Comparison of ENCODE assay signal across 1 cellular context in the genomic region with DNA sequence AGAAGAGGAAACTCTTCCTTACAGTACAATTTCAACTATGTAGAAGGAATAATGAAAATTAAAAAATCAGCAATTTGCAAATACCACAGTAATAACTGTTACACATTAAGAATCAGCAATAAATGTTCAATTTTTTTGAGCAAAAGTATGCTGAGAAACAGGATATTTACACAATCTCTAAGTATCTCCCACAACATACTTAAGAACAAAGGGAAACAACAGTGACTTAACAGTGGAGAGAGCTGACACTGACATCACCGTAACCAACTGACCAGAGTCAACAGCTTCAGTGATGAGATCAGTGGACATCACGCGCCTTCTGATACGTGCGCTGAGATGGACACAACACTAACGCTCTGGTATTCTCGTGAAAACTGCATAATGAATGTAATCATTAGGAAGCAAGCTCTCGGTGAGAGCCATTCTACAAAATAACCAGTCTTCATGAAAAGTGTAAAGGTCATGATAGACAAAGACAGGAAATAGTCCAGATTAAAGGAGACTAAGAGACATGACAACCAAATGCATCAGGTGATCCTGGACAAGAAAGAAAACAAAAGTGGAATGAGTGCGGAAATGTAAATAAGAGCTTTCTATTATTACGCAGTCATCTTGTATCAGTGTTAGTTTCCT.
TF ChIP-seq lines count a peak whose summit lies in the region.

No MANE protein-coding gene starts in this region.

TF ChIP-seq in K562, 482 proteins besides CTCF, POLR2A, EP300 and RAD21 (continued from another document and continues in another):
- TF ChIP-seq, protein P1, sequence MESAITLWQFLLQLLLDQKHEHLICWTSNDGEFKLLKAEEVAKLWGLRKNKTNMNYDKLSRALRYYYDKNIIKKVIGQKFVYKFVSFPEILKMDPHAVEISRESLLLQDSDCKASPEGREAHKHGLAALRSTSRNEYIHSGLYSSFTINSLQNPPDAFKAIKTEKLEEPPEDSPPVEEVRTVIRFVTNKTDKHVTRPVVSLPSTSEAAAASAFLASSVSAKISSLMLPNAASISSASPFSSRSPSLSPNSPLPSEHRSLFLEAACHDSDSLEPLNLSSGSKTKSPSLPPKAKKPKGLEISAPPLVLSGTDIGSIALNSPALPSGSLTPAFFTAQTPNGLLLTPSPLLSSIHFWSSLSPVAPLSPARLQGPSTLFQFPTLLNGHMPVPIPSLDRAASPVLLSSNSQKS (CRISPR knock-in tag; IDR thresholded peaks at IDR 0.05) = no peak
- TF ChIP-seq, protein P2, sequence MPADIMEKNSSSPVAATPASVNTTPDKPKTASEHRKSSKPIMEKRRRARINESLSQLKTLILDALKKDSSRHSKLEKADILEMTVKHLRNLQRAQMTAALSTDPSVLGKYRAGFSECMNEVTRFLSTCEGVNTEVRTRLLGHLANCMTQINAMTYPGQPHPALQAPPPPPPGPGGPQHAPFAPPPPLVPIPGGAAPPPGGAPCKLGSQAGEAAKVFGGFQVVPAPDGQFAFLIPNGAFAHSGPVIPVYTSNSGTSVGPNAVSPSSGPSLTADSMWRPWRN (IDR thresholded peaks at IDR 0.05; ENCODE audit: low read depth) = no peak
- TF ChIP-seq FUS (optimal IDR thresholded peaks at IDR 0.05; ENCODE audit: low read depth, low read length) = no peak
- peak; percentile 94 for TF ChIP-seq JUND (IDR thresholded peaks at IDR 0.05; ENCODE audit: borderline replicate concordance, low read depth, low read length)
- peak; percentile 97; the same call in 2 of the 3 replicates for TF ChIP-seq JUND (tag; IDR thresholded peaks at IDR 0.05; ENCODE audit: borderline replicate concordance, low read depth, low read length)
- 0 out of 2 replicates have a peak, but pooled peaks have one; percentile 30 for TF ChIP-seq PTRF (tag; IDR thresholded peaks at IDR 0.05)
- peak; percentile 67 for TF ChIP-seq RAD51 (IDR thresholded peaks at IDR 0.05; ENCODE audit: borderline replicate concordance, low read depth)
- TF ChIP-seq, protein P3, sequence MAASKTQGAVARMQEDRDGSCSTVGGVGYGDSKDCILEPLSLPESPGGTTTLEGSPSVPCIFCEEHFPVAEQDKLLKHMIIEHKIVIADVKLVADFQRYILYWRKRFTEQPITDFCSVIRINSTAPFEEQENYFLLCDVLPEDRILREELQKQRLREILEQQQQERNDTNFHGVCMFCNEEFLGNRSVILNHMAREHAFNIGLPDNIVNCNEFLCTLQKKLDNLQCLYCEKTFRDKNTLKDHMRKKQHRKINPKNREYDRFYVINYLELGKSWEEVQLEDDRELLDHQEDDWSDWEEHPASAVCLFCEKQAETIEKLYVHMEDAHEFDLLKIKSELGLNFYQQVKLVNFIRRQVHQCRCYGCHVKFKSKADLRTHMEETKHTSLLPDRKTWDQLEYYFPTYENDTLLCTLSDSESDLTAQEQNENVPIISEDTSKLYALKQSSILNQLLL (CRISPR knock-in tag; IDR thresholded peaks at IDR 0.05; ENCODE audit: borderline replicate concordance) = no peak
- TF ChIP-seq POLR2H (tag; IDR thresholded peaks at IDR 0.05; ENCODE audit: low read depth) = peak; percentile 58
- TF ChIP-seq, protein P4, sequence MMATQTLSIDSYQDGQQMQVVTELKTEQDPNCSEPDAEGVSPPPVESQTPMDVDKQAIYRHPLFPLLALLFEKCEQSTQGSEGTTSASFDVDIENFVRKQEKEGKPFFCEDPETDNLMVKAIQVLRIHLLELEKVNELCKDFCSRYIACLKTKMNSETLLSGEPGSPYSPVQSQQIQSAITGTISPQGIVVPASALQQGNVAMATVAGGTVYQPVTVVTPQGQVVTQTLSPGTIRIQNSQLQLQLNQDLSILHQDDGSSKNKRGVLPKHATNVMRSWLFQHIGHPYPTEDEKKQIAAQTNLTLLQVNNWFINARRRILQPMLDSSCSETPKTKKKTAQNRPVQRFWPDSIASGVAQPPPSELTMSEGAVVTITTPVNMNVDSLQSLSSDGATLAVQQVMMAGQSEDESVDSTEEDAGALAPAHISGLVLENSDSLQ (IDR thresholded peaks at IDR 0.05) = peak; percentile 89
- peak; percentile 50; the same call in 1 of the 2 replicates for TF ChIP-seq ZNF766 (CRISPR knock-in tag; conservative IDR thresholded peaks at IDR 0.05)
- TF ChIP-seq ETS2 (tag; IDR thresholded peaks at IDR 0.05; ENCODE audit: borderline replicate concordance, poor library complexity, severe bottlenecking) = no peak
- TF ChIP-seq MIER1 (IDR thresholded peaks at IDR 0.05; ENCODE audit: low read depth) = no peak
- TF ChIP-seq FOXP1 (CRISPR knock-in tag; IDR thresholded peaks at IDR 0.05) = no peak
- TF ChIP-seq ZNF165 (CRISPR knock-in tag; IDR thresholded peaks at IDR 0.05; ENCODE audit: borderline replicate concordance) = no peak
- TF ChIP-seq POLR2AphosphoS2 (IDR thresholded peaks at IDR 0.05; ENCODE audit: low read length) = no peak
- no peak for TF ChIP-seq ZNF324 (CRISPR knock-in tag; IDR thresholded peaks at IDR 0.05)
- no peak for TF ChIP-seq ZNF263 (CRISPR knock-in tag; IDR thresholded peaks at IDR 0.05; ENCODE audit: borderline replicate concordance)
- TF ChIP-seq, protein P5, sequence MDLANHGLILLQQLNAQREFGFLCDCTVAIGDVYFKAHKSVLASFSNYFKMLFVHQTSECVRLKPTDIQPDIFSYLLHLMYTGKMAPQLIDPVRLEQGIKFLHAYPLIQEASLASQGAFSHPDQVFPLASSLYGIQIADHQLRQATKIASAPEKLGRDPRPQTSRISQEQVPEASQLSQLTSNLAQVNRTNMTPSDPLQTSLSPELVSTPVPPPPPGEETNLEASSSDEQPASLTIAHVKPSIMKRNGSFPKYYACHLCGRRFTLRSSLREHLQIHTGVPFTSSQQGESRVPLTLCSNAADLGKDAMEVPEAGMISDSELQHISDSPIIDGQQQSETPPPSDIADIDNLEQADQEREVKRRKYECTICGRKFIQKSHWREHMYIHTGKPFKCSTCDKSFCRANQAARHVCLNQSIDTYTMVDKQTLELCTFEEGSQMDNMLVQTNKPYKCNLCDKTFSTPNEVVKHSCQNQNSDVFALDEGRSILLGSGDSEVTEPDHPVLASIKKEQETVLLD (IDR thresholded peaks at IDR 0.05) = no peak; the same call in 1 of the 2 replicates
- TF ChIP-seq, protein P6, sequence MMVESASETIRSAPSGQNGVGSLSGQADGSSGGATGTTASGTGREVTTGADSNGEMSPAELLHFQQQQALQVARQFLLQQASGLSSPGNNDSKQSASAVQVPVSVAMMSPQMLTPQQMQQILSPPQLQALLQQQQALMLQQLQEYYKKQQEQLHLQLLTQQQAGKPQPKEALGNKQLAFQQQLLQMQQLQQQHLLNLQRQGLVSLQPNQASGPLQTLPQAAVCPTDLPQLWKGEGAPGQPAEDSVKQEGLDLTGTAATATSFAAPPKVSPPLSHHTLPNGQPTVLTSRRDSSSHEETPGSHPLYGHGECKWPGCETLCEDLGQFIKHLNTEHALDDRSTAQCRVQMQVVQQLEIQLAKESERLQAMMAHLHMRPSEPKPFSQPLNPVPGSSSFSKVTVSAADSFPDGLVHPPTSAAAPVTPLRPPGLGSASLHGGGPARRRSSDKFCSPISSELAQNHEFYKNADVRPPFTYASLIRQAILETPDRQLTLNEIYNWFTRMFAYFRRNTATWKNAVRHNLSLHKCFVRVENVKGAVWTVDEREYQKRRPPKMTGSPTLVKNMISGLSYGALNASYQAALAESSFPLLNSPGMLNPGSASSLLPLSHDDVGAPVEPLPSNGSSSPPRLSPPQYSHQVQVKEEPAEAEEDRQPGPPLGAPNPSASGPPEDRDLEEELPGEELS (CRISPR knock-in tag; IDR thresholded peaks at IDR 0.05; ENCODE audit: borderline replicate concordance) = no peak
- TF ChIP-seq ZNF354B (CRISPR knock-in tag; IDR thresholded peaks at IDR 0.05) = peak; percentile 39; the same call in 1 of the 2 replicates
- TF ChIP-seq TCF7 (IDR thresholded peaks at IDR 0.05; ENCODE audit: borderline replicate concordance) = no peak
- TF ChIP-seq, protein P7, sequence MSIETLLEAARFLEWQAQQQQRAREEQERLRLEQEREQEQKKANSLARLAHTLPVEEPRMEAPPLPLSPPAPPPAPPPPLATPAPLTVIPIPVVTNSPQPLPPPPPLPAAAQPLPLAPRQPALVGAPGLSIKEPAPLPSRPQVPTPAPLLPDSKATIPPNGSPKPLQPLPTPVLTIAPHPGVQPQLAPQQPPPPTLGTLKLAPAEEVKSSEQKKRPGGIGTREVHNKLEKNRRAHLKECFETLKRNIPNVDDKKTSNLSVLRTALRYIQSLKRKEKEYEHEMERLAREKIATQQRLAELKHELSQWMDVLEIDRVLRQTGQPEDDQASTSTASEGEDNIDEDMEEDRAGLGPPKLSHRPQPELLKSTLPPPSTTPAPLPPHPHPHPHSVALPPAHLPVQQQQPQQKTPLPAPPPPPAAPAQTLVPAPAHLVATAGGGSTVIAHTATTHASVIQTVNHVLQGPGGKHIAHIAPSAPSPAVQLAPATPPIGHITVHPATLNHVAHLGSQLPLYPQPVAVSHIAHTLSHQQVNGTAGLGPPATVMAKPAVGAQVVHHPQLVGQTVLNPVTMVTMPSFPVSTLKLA (conservative IDR thresholded peaks at IDR 0.05) = peak; percentile 57 to 83; a peak in 3 of 4 replicates
- TF ChIP-seq, protein P8, sequence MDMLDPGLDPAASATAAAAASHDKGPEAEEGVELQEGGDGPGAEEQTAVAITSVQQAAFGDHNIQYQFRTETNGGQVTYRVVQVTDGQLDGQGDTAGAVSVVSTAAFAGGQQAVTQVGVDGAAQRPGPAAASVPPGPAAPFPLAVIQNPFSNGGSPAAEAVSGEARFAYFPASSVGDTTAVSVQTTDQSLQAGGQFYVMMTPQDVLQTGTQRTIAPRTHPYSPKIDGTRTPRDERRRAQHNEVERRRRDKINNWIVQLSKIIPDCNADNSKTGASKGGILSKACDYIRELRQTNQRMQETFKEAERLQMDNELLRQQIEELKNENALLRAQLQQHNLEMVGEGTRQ (CRISPR knock-in tag; IDR thresholded peaks at IDR 0.05) = no peak
- TF ChIP-seq LCOR (CRISPR knock-in tag; IDR thresholded peaks at IDR 0.05) = peak; percentile 66; the same call in 1 of the 2 replicates
- peak in 1 of 2 experiments; percentile 78; a peak in 2 of 4 replicates for TF ChIP-seq TEAD1 (CRISPR knock-in tag; IDR thresholded peaks at IDR 0.05)
- TF ChIP-seq, protein P9, sequence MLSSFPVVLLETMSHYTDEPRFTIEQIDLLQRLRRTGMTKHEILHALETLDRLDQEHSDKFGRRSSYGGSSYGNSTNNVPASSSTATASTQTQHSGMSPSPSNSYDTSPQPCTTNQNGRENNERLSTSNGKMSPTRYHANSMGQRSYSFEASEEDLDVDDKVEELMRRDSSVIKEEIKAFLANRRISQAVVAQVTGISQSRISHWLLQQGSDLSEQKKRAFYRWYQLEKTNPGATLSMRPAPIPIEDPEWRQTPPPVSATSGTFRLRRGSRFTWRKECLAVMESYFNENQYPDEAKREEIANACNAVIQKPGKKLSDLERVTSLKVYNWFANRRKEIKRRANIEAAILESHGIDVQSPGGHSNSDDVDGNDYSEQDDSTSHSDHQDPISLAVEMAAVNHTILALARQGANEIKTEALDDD (IDR thresholded peaks at IDR 0.05) = peak; percentile 87
- TF ChIP-seq, protein P10, sequence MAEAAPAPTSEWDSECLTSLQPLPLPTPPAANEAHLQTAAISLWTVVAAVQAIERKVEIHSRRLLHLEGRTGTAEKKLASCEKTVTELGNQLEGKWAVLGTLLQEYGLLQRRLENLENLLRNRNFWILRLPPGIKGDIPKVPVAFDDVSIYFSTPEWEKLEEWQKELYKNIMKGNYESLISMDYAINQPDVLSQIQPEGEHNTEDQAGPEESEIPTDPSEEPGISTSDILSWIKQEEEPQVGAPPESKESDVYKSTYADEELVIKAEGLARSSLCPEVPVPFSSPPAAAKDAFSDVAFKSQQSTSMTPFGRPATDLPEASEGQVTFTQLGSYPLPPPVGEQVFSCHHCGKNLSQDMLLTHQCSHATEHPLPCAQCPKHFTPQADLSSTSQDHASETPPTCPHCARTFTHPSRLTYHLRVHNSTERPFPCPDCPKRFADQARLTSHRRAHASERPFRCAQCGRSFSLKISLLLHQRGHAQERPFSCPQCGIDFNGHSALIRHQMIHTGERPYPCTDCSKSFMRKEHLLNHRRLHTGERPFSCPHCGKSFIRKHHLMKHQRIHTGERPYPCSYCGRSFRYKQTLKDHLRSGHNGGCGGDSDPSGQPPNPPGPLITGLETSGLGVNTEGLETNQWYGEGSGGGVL (CRISPR knock-in tag; IDR thresholded peaks at IDR 0.05) = no peak
- no peak for TF ChIP-seq ZKSCAN8 (CRISPR knock-in tag; IDR thresholded peaks at IDR 0.05)
- no peak for TF ChIP-seq KAT2B (IDR thresholded peaks at IDR 0.05; ENCODE audit: low read depth, low read length)
- no peak for TF ChIP-seq HNRNPH1 (optimal IDR thresholded peaks at IDR 0.05; ENCODE audit: low read depth, low read length)
- TF ChIP-seq TAF15 (IDR thresholded peaks at IDR 0.05; ENCODE audit: low read depth, low read length) = no peak
- no peak; the same call in 1 of the 2 replicates for TF ChIP-seq HDAC2 (IDR thresholded peaks at IDR 0.05)
- TF ChIP-seq DNMT1 (IDR thresholded peaks at IDR 0.05) = no peak
- peak; percentile 74; the same call in 1 of the 2 replicates for TF ChIP-seq OTX1 (CRISPR knock-in tag; IDR thresholded peaks at IDR 0.05)
- TF ChIP-seq, protein P11, sequence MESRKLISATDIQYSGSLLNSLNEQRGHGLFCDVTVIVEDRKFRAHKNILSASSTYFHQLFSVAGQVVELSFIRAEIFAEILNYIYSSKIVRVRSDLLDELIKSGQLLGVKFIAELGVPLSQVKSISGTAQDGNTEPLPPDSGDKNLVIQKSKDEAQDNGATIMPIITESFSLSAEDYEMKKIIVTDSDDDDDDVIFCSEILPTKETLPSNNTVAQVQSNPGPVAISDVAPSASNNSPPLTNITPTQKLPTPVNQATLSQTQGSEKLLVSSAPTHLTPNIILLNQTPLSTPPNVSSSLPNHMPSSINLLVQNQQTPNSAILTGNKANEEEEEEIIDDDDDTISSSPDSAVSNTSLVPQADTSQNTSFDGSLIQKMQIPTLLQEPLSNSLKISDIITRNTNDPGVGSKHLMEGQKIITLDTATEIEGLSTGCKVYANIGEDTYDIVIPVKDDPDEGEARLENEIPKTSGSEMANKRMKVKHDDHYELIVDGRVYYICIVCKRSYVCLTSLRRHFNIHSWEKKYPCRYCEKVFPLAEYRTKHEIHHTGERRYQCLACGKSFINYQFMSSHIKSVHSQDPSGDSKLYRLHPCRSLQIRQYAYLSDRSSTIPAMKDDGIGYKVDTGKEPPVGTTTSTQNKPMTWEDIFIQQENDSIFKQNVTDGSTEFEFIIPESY (CRISPR knock-in tag; IDR thresholded peaks at IDR 0.05) = no peak
- peak; percentile 18; the same call in 1 of the 2 replicates for TF ChIP-seq CBFA2T3 (IDR thresholded peaks at IDR 0.05)
- TF ChIP-seq GABPB1 (CRISPR knock-in tag; IDR thresholded peaks at IDR 0.05) = peak; percentile 67; the same call in 1 of the 2 replicates
- TF ChIP-seq SIX5 (IDR thresholded peaks at IDR 0.05; ENCODE audit: borderline replicate concordance in 1 of 2, insufficient read depth in 1 of 2, low read depth in 1 of 2, low read length in 2 of 2) = no peak
- no peak for TF ChIP-seq HNRNPLL (IDR thresholded peaks at IDR 0.05; ENCODE audit: low read depth, low read length, poor library complexity, severe bottlenecking)
- TF ChIP-seq SMARCB1 (IDR thresholded peaks at IDR 0.05; ENCODE audit: insufficient read length, low read depth) = no peak
- TF ChIP-seq, protein P12, sequence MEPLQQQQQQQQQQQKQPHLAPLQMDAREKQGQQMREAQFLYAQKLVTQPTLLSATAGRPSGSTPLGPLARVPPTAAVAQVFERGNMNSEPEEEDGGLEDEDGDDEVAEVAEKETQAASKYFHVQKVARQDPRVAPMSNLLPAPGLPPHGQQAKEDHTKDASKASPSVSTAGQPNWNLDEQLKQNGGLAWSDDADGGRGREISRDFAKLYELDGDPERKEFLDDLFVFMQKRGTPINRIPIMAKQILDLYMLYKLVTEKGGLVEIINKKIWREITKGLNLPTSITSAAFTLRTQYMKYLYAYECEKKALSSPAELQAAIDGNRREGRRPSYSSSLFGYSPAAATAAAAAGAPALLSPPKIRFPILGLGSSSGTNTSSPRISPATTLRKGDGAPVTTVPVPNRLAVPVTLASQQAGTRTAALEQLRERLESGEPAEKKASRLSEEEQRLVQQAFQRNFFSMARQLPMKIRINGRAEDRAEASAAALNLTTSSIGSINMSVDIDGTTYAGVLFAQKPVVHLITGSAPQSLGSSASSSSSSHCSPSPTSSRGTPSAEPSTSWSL (CRISPR knock-in tag; IDR thresholded peaks at IDR 0.05; ENCODE audit: borderline replicate concordance) = no peak
- TF ChIP-seq GATA2 (CRISPR knock-in tag; IDR thresholded peaks at IDR 0.05) = 0 out of 2 replicates have a peak, but pooled peaks have one; percentile 25
